ENCODE assay signal across 8 cellular contexts in genomic region chr1:28505406-28506187, GRCh38.
A peak's percentile ranks its signal among the peaks of the same experiment; 100 is the strongest.
DNase-seq lines count a peak whose midpoint lies in the region; ATAC-seq and TF ChIP-seq lines count a peak whose summit lies in the region.

A gene with protein sequence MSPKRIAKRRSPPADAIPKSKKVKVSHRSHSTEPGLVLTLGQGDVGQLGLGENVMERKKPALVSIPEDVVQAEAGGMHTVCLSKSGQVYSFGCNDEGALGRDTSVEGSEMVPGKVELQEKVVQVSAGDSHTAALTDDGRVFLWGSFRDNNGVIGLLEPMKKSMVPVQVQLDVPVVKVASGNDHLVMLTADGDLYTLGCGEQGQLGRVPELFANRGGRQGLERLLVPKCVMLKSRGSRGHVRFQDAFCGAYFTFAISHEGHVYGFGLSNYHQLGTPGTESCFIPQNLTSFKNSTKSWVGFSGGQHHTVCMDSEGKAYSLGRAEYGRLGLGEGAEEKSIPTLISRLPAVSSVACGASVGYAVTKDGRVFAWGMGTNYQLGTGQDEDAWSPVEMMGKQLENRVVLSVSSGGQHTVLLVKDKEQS (plus strand): TSS chr1:28506043. CDS start chr1:28529867, 23,824 bp downstream.

- peak; percentile 98 for TF ChIP-seq POLR2A in GM18951 (IDR thresholded peaks at IDR 0.05; ENCODE audit: extremely low read depth, insufficient read depth, insufficient read length)

- in situ Hi-C loops in GM18951 (cut with MboI; ENCODE audit: low sequenced_read_pairs, unreplicated experiment) = no loop called here

- ATAC-seq in HG03196 (IDR thresholded peaks at IDR 0.05; ENCODE audit: unreplicated experiment) = peak; percentile 83

- DNase-seq in AG08395 (ENCODE audit: low spot score) (peak; percentile 99), NCI-H345 treated with DMSO at 0.1 percent for 48 hours (lab: John Stamatoyannopoulos, UW; ENCODE audit: unreplicated experiment) (peak; percentile 97), iris pigment epithelial cell (ENCODE audit: low read depth) (peak; percentile 98)
- peak; percentile 79 to 90 (median 88) for DNase-seq in activated CD4-positive, CD25-positive, alpha-beta regulatory T cell (lab: John Stamatoyannopoulos, UW)
- peak; percentile 97 for DNase-seq in central memory CD4-positive, alpha-beta T cell
- DNase-seq in stimulated activated CD4-positive, alpha-beta T cell treated with anti-CD3 and anti-CD28 coated beads, Interleukin-12 subunit alpha, Interleukin-12 subunit beta, amount 100 ng/mL, for 4 hours = peak; percentile 86

Comparison
In these comparisons a context has a peak if more than half of its experiments do, and no peak if none do; other contexts are left out.
1. Peak in every context shown above with its lines: DNase-seq and ATAC-seq.